In genomic region chr6:32255212-32256153, GRCh38 we compare ENCODE assay signal across 1 cellular context.
A peak's percentile ranks its signal among the peaks of the same experiment; 100 is the strongest.
TF ChIP-seq lines count a peak whose summit lies in the region.

No MANE protein-coding gene starts in this region.

TF ChIP-seq in K562, 482 proteins besides CTCF, POLR2A, EP300 and RAD21 (continued from another document and continues in another):
- TF ChIP-seq CTBP1 (IDR thresholded peaks at IDR 0.05; ENCODE audit: borderline replicate concordance) (peak; percentile 42; the same call in 1 of the 2 replicates), JUN (IDR thresholded peaks at IDR 0.05; ENCODE audit: borderline replicate concordance, low read depth, low read length) (peak; percentile 85), JUN (CRISPR knock-in tag; IDR thresholded peaks at IDR 0.05; ENCODE audit: borderline replicate concordance) (no peak), POLR3G (IDR thresholded peaks at IDR 0.05; ENCODE audit: extremely low read depth, insufficient read length, insufficient replicate concordance) (no peak), CHD4 (IDR thresholded peaks at IDR 0.05; ENCODE audit: insufficient read depth, insufficient replicate concordance, low read depth, low read length, poor library complexity, severe bottlenecking) (peak; percentile 9), ARID3A (IDR thresholded peaks at IDR 0.05; ENCODE audit: borderline replicate concordance, low read depth, low read length) (no peak), MTA1 (IDR thresholded peaks at IDR 0.05; ENCODE audit: borderline replicate concordance) (no peak), NFE2L1 (tag; IDR thresholded peaks at IDR 0.05; ENCODE audit: borderline replicate concordance, low read depth) (no peak), HLTF (IDR thresholded peaks at IDR 0.05) (no peak), DPF2 (IDR thresholded peaks at IDR 0.05) (peak; percentile 80), SIX5 (IDR thresholded peaks at IDR 0.05; ENCODE audit: borderline replicate concordance in 1 of 2, insufficient read depth in 1 of 2, low read depth in 1 of 2, low read length in 2 of 2) (no peak), BCOR (IDR thresholded peaks at IDR 0.05) (no peak), GABPB2 (CRISPR knock-in tag; conservative IDR thresholded peaks at IDR 0.05) (no peak), SMARCB1 (IDR thresholded peaks at IDR 0.05; ENCODE audit: insufficient read length, low read depth) (no peak), IFI16 (CRISPR knock-in tag; IDR thresholded peaks at IDR 0.05) (no peak), ZNF507 (tag; conservative IDR thresholded peaks at IDR 0.05) (no peak), ZNF584 (CRISPR knock-in tag; IDR thresholded peaks at IDR 0.05; ENCODE audit: low read depth) (no peak), RBM34 (IDR thresholded peaks at IDR 0.05; ENCODE audit: borderline replicate concordance, insufficient read depth, low read length) (no peak), CREB1 (IDR thresholded peaks at IDR 0.05) (no peak), CREB1 (CRISPR knock-in tag; IDR thresholded peaks at IDR 0.05) (no peak), PREB (CRISPR knock-in tag; IDR thresholded peaks at IDR 0.05) (no peak), FOXA1 (IDR thresholded peaks at IDR 0.05; ENCODE audit: borderline replicate concordance) (no peak), ZKSCAN1 (IDR thresholded peaks at IDR 0.05; ENCODE audit: low read depth, low read length) (peak; percentile 31; the same call in 1 of the 2 replicates), MXD1 (CRISPR knock-in tag; IDR thresholded peaks at IDR 0.05; ENCODE audit: borderline replicate concordance, poor library complexity, severe bottlenecking) (no peak), ZNF444 (CRISPR knock-in tag; IDR thresholded peaks at IDR 0.05) (no peak), ARHGAP35 (IDR thresholded peaks at IDR 0.05; ENCODE audit: partially characterized antibody) (no peak), ZNF76 (CRISPR knock-in tag; IDR thresholded peaks at IDR 0.05; ENCODE audit: borderline replicate concordance) (no peak), XRCC3 (IDR thresholded peaks at IDR 0.05) (no peak), ZBTB11 (CRISPR knock-in tag; IDR thresholded peaks at IDR 0.05) (0 out of 6 replicates have a peak, but pooled peaks of 1 of the 3 experiments have one; percentile 32)
- TF ChIP-seq, protein P1, sequence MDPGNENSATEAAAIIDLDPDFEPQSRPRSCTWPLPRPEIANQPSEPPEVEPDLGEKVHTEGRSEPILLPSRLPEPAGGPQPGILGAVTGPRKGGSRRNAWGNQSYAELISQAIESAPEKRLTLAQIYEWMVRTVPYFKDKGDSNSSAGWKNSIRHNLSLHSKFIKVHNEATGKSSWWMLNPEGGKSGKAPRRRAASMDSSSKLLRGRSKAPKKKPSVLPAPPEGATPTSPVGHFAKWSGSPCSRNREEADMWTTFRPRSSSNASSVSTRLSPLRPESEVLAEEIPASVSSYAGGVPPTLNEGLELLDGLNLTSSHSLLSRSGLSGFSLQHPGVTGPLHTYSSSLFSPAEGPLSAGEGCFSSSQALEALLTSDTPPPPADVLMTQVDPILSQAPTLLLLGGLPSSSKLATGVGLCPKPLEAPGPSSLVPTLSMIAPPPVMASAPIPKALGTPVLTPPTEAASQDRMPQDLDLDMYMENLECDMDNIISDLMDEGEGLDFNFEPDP (CRISPR knock-in tag; IDR thresholded peaks at IDR 0.05): no peak
- TF ChIP-seq, protein P2, sequence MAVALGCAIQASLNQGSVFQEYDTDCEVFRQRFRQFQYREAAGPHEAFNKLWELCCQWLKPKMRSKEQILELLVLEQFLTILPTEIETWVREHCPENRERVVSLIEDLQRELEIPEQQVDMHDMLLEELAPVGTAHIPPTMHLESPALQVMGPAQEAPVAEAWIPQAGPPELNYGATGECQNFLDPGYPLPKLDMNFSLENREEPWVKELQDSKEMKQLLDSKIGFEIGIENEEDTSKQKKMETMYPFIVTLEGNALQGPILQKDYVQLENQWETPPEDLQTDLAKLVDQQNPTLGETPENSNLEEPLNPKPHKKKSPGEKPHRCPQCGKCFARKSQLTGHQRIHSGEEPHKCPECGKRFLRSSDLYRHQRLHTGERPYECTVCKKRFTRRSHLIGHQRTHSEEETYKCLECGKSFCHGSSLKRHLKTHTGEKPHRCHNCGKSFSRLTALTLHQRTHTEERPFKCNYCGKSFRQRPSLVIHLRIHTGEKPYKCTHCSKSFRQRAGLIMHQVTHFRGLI (CRISPR knock-in tag; IDR thresholded peaks at IDR 0.05): no peak
- TF ChIP-seq, protein P3, sequence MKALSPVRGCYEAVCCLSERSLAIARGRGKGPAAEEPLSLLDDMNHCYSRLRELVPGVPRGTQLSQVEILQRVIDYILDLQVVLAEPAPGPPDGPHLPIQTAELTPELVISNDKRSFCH (CRISPR knock-in tag; IDR thresholded peaks at IDR 0.05): no peak
- TF ChIP-seq, protein P3 (tag; IDR thresholded peaks at IDR 0.05): no peak
- TF ChIP-seq, protein P4, sequence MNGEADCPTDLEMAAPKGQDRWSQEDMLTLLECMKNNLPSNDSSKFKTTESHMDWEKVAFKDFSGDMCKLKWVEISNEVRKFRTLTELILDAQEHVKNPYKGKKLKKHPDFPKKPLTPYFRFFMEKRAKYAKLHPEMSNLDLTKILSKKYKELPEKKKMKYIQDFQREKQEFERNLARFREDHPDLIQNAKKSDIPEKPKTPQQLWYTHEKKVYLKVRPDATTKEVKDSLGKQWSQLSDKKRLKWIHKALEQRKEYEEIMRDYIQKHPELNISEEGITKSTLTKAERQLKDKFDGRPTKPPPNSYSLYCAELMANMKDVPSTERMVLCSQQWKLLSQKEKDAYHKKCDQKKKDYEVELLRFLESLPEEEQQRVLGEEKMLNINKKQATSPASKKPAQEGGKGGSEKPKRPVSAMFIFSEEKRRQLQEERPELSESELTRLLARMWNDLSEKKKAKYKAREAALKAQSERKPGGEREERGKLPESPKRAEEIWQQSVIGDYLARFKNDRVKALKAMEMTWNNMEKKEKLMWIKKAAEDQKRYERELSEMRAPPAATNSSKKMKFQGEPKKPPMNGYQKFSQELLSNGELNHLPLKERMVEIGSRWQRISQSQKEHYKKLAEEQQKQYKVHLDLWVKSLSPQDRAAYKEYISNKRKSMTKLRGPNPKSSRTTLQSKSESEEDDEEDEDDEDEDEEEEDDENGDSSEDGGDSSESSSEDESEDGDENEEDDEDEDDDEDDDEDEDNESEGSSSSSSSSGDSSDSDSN (IDR thresholded peaks at IDR 0.05; ENCODE audit: borderline replicate concordance in 1 of 2, low read depth in 2 of 2, low read length in 2 of 2): peak in 1 of 2 experiments; percentile 82; a peak in 2 of 4 replicates
